ENCODE assay signal across 29 cellular contexts in genomic region chr1:27025718-27026117, GRCh38. TPM values are rescaled to one million over a fixed set of nuclear protein-coding genes. Genes with fewer than 3 reads are reported as not detected.
"Had no signal": no experiment of that assay in that cellular context is flagged by ENCODE, and none has a peak within 500 bp of the region (broad histone marks: within the 10 kb centered on the region; RNA-seq: fewer than 3 reads in every experiment).

No MANE protein-coding gene starts in this region.

- H3K27ac Mint-ChIP-seq: dendritic cell treated with granulocyte-macrophage colony-stimulating factor and Interleukin-4, amounts not matched to agents 40 ng/mL and 50 ng/mL, for 4 days; effector memory CD8-positive, alpha-beta T cell; endodermal cell had no signal

- H3K4me3 ChIP-seq: colonic mucosa, coronary artery, dorsolateral prefrontal cortex, esophagus muscularis mucosa, esophagus squamous epithelium, gastrocnemius medialis, gastroesophageal sphincter, heart left ventricle, heart right ventricle, hepatocyte had no signal

- DNase-seq: colonic mucosa; cortex of kidney; dermis blood vessel endothelial cell; dorsolateral prefrontal cortex; effector CD4-positive, alpha-beta T cell; effector CD8-positive, alpha-beta T cell; effector memory CD4-positive, alpha-beta T cell; effector memory CD8-positive, alpha-beta T cell; endodermal cell; erythroblast; esophagus squamous epithelium; foreskin fibroblast; foreskin keratinocyte; foreskin melanocyte; gastrocnemius medialis; glutamatergic neuron; head of caudate nucleus; heart left ventricle; heart right ventricle had no signal

- H3K27ac ChIP-seq: colonic mucosa, dorsolateral prefrontal cortex, epithelial cell of prostate, foreskin keratinocyte, gastrocnemius medialis, heart left ventricle, heart right ventricle had no signal

- FAIRE-seq: endometrium, endothelial cell of umbilical vein, frontal cortex had no signal

- H3K9me3 Mint-ChIP-seq: dendritic cell treated with granulocyte-macrophage colony-stimulating factor and Interleukin-4, amounts not matched to agents 40 ng/mL and 50 ng/mL, for 4 days; effector memory CD8-positive, alpha-beta T cell; endodermal cell had no signal

- H3K4me3 Mint-ChIP-seq: dendritic cell treated with granulocyte-macrophage colony-stimulating factor and Interleukin-4, amounts not matched to agents 40 ng/mL and 50 ng/mL, for 4 days; effector memory CD8-positive, alpha-beta T cell; endodermal cell had no signal

- H3K36me3 ChIP-seq: colonic mucosa, esophagus muscularis mucosa, esophagus squamous epithelium, gastrocnemius medialis, gastroesophageal sphincter, heart left ventricle, heart right ventricle had no signal

- H3K79me2 ChIP-seq: hepatocyte had no signal

- H3K27me3 ChIP-seq: colonic mucosa, dorsolateral prefrontal cortex, esophagus muscularis mucosa, esophagus squamous epithelium, foreskin keratinocyte, gastroesophageal sphincter, heart left ventricle, heart right ventricle, hepatocyte had no signal

- H3K9me3 ChIP-seq: colonic mucosa, esophagus muscularis mucosa, esophagus squamous epithelium, gastrocnemius medialis, gastroesophageal sphincter, heart left ventricle, heart right ventricle had no signal

- ATAC-seq: effector memory CD8-positive, alpha-beta T cell; esophagus mucosa; foreskin keratinocyte; gastrocnemius medialis; gastroesophageal sphincter; heart left ventricle; heart right ventricle had no signal

- H2AFZ ChIP-seq: hepatocyte had no signal

- H3K4me2 ChIP-seq: hepatocyte had no signal

- H3K4me1 ChIP-seq: colonic mucosa, gastrocnemius medialis had no signal

RNA-seq across cellular contexts. Expression of gene TENT5B, which starts 13.1 kb away (rescaled TPM):
- total RNA-seq: frontal cortex had no signal
